ENCODE assay signal across 1 cellular context in genomic region chr4:128862608-128863313, GRCh38.
TF ChIP-seq lines count a peak whose summit lies in the region.

No MANE protein-coding gene starts in this region.

TF ChIP-seq in WTC11, 78 proteins besides CTCF, POLR2A, EP300 and RAD21 (continued from another document):
- TF ChIP-seq FOXP4 (CRISPR knock-in tag; IDR thresholded peaks at IDR 0.05) = no peak
- no peak for TF ChIP-seq E2F4 (CRISPR knock-in tag; IDR thresholded peaks at IDR 0.05; ENCODE audit: borderline replicate concordance, low read depth)
